In the genomic region with DNA sequence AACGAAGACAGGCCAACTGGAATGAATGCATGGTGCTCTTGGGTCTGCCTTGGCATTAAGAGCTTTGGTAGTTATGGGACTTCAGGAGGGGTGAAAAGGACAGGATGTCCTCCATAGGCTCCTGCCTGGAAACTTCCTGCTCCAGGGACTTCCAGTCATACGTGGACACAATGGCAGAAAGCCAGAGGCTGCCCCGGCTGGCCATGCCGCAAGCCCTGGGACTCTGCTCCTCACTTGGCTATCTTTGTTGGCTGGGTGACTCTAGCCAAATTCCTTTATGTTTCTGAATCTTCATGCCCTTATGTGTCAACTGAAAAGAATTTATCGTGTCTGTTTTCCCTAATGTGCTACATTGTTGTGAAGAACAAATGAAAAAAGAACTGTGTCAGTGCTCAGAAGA, we compare ENCODE assay signal across 10 cellular contexts.
DNase-seq lines count a peak whose midpoint lies in the region; ATAC-seq and TF ChIP-seq lines count a peak whose summit lies in the region.
"Had no signal": no experiment of that assay in that cellular context is flagged by ENCODE, and none has a peak within 500 bp of the region (broad histone marks: within the 10 kb centered on the region; RNA-seq: fewer than 3 reads in every experiment).

No MANE protein-coding gene starts in this region.

- DNase-seq in GM04504 (ENCODE audit: low read depth) = peak; percentile 66
- DNase-seq in MCF 10A (ENCODE audit: unreplicated experiment) = peak; percentile 85
- DNase-seq in hepatic stellate cell (ENCODE audit: low spot score) = peak; percentile 65
- DNase-seq in sciatic nerve (ENCODE audit: low spot score) = no peak
- no peak for DNase-seq in stimulated activated CD4-positive, alpha-beta T cell treated with anti-CD3 and anti-CD28 coated beads, Interleukin-12 subunit alpha, Interleukin-12 subunit beta, amount 100 ng/mL, for 4 hours
- no peak for DNase-seq in putamen (ENCODE audit: low spot score)
- DNase-seq in SW 1271 (lab: John Stamatoyannopoulos, UW) = no peak
- DNase-seq: activated CD4-positive, alpha-beta T cell treated with anti-CD3 and anti-CD28 coated beads for 36 hours; colonic mucosa had no signal

- intact Hi-C loops in MCF 10A (cut with micrococcal nuclease) (no loop called here), sciatic nerve (cut with DNase I) (no loop called here)

- peaks cover 51% of the 10 kb centered on the region for H3K4me1 Mint-ChIP-seq in MCF 10A (ENCODE audit: insufficient read depth, unreplicated experiment)
- H3K4me1 Mint-ChIP-seq: activated CD4-positive, alpha-beta T cell treated with anti-CD3 and anti-CD28 coated beads for 36 hours had no signal

- peak overlapping the region; percentile 13 for H3K4me3 Mint-ChIP-seq in MCF 10A (ENCODE audit: unreplicated experiment)
- H3K4me3 Mint-ChIP-seq: activated CD4-positive, alpha-beta T cell treated with anti-CD3 and anti-CD28 coated beads for 36 hours had no signal

- ATAC-seq in sciatic nerve (peak; percentile 74), HG03442 (IDR thresholded peaks at IDR 0.05; ENCODE audit: unreplicated experiment) (no peak)
- ATAC-seq: activated CD4-positive, alpha-beta T cell treated with anti-CD3 and anti-CD28 coated beads for 36 hours had no signal

- peaks cover 6% of the 10 kb centered on the region for H3K9me3 Mint-ChIP-seq in MCF 10A (ENCODE audit: unreplicated experiment)

- CTCF ChIA-PET in MCF 10A (lab: Yijun Ruan, JAX) = interaction anchor here (0.6 to 0.9 kb wide), 2 partner anchors 35 to 237 kb away, joined by 3 to 4 read pairs; no protein-coding TSS in a partner anchor

- BruUV-seq in MCF 10A (replicated peaks; lab: Mats Ljungman, UMichigan) = no TSS peak

- no peaks in the 10 kb centered on the region for H3K27me3 Mint-ChIP-seq in MCF 10A (ENCODE audit: insufficient read depth, unreplicated experiment)
- H3K27me3 Mint-ChIP-seq: activated CD4-positive, alpha-beta T cell treated with anti-CD3 and anti-CD28 coated beads for 36 hours had no signal

- peak overlapping the region; percentile 84 for H3K27ac Mint-ChIP-seq in MCF 10A (ENCODE audit: low read depth, unreplicated experiment)
- H3K27ac Mint-ChIP-seq: activated CD4-positive, alpha-beta T cell treated with anti-CD3 and anti-CD28 coated beads for 36 hours had no signal

- peaks cover 12% of the 10 kb centered on the region for H3K36me3 Mint-ChIP-seq in MCF 10A (ENCODE audit: insufficient read depth, unreplicated experiment)

- POLR2A ChIA-PET in MCF 10A (lab: Yijun Ruan, JAX) = interaction anchor here (1.0 kb wide), 1 partner anchor 19 kb away, joined by 6 read pairs; no protein-coding TSS in a partner anchor

- TF ChIP-seq CTCF in MCF 10A (IDR thresholded peaks at IDR 0.05; ENCODE audit: unreplicated experiment) = no peak

Comparison
In these comparisons a context has a peak if more than half of its experiments do, and no peak if none do; other contexts are left out.
1. DNase-seq: peak in GM04504 (single experiment), MCF 10A (single experiment) and hepatic stellate cell (single experiment); none in sciatic nerve (single experiment), stimulated activated CD4-positive, alpha-beta T cell treated with anti-CD3 and anti-CD28 coated beads, Interleukin-12 subunit alpha, Interleukin-12 subunit beta, amount 100 ng/mL, for 4 hours (single experiment), putamen (single experiment) and SW 1271 (0 of 2).